ENCODE assay signal across 23 cellular contexts in the genomic region with DNA sequence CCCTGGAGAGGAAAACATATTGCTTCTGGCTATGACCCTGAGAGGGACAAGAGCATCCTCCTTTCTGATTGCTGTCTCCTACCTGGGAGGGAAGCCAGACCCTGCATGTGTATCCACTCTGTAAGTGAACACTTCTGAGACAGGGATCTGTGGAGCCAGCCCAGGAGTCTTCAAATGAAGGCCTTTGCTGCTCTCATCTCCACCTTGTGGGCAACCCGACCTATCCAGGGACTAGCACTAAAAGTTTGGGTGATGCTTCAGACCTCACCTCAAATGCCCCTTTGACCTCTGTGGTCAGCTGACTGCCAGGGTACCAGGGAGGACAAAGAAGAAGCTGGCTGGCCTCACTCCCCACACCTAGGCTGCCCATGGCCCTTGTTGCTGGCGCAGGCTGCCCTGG.
"Had no signal": no experiment of that assay in that cellular context is flagged by ENCODE, and none has a peak within 500 bp of the region (broad histone marks: within the 10 kb centered on the region; RNA-seq: fewer than 3 reads in every experiment).

No MANE protein-coding gene starts in this region.

- DNase-seq: colonic mucosa; dermis blood vessel endothelial cell; foreskin melanocyte; heart left ventricle; hypothalamus; mesendoderm; naive B cell; occipital lobe; pancreas; retina; right lobe of liver; spleen; stimulated activated CD4-positive, alpha-beta T cell treated with anti-CD3 and anti-CD28 coated beads, Interleukin-15, amount 100 ng/mL, for 24 hours; stimulated activated CD4-positive, alpha-beta T cell treated with anti-CD3 and anti-CD28 coated beads, Interleukin-1b, Interleukin-23, amount 100 ng/mL, for 48 hours; stimulated activated CD4-positive, alpha-beta T cell treated with anti-CD3 and anti-CD28 coated beads, Interleukin-4, amount 100 ng/mL, for 24 hours; tibial artery; upper lobe of left lung had no signal

- H3K9me3 ChIP-seq: colonic mucosa, heart left ventricle, pancreas, prostate gland, right lobe of liver, spleen, tibial artery, upper lobe of left lung, vagina had no signal

- H3K4me1 Mint-ChIP-seq: stimulated activated memory B cell treated with anti-CD40 and anti-IgM and Interleukin-4, amounts not matched to agents 10 μg/mL and 1 μg/mL and 100 μg/mL, for 72 hours had no signal

- H3K4me3 Mint-ChIP-seq: nephron; stimulated activated memory B cell treated with anti-CD40 and anti-IgM and Interleukin-4, amounts not matched to agents 10 μg/mL and 1 μg/mL and 100 μg/mL, for 72 hours; stimulated activated naive CD8-positive, alpha-beta T cell treated with anti-CD3 and anti-CD28 coated beads, Interleukin-15, Interleukin-2, amounts not matched to agents 100 ng/mL and 50 ng/mL, for 24 hours had no signal

- H3K36me3 Mint-ChIP-seq: naive B cell; stimulated activated memory B cell treated with anti-CD40 and anti-IgM and Interleukin-4, amounts not matched to agents 10 μg/mL and 1 μg/mL and 100 μg/mL, for 72 hours had no signal

- H3K27ac ChIP-seq: colonic mucosa, pancreas, prostate gland, right lobe of liver, spleen, tibial artery, upper lobe of left lung, vagina had no signal

- H3K27me3 ChIP-seq: colonic mucosa, heart left ventricle, pancreas, right lobe of liver, tibial artery, upper lobe of left lung, vagina had no signal

- FAIRE-seq: keratinocyte, pancreas had no signal

- H3K4me1 ChIP-seq: colonic mucosa, spleen had no signal

- H3K27ac Mint-ChIP-seq: nephron; stimulated activated memory B cell treated with anti-CD40 and anti-IgM and Interleukin-4, amounts not matched to agents 10 μg/mL and 1 μg/mL and 100 μg/mL, for 72 hours; stimulated activated naive CD8-positive, alpha-beta T cell treated with anti-CD3 and anti-CD28 coated beads, Interleukin-15, Interleukin-2, amounts not matched to agents 100 ng/mL and 50 ng/mL, for 24 hours had no signal

- H3K9me3 Mint-ChIP-seq: nephron; stimulated activated memory B cell treated with anti-CD40 and anti-IgM and Interleukin-4, amounts not matched to agents 10 μg/mL and 1 μg/mL and 100 μg/mL, for 72 hours; stimulated activated naive CD8-positive, alpha-beta T cell treated with anti-CD3 and anti-CD28 coated beads, Interleukin-15, Interleukin-2, amounts not matched to agents 100 ng/mL and 50 ng/mL, for 24 hours had no signal
